Comparison of ENCODE assay signal across 33 cellular contexts in the genomic region with DNA sequence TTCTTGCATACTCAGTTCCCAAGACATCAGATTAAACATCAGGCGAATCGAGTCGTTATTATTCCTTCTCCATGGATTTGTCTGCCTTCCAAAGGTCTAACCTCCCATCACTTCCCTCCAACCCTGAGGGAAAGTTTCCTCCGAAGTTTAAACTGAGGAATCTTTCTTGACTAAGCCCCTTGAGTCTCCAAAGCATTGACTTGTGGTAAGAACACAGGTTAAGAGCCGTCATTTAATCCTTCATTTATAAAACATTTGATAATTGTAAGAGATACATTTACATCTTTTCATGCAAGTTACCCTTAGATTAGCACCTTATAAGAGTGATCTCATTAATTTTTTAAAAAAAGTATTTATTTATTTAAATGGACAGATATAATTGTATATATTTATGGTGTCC.
"Had no signal": no experiment of that assay in that cellular context is flagged by ENCODE, and none has a peak within 500 bp of the region (broad histone marks: within the 10 kb centered on the region; RNA-seq: fewer than 3 reads in every experiment).

Gene OR7A10 (minus strand): TSS at position 101 of the 400 bp plus-strand sequence. CDS start 7,045 bp downstream, outside the sequence.

- DNase-seq: Karpas-422, Kasumi-1, MG63, MM.1S, MV-4-11, NCI-H1048, NCI-H1092, NCI-H1092 treated with DMSO at 0.1 percent for 48 hours, NCI-H1105, NCI-H1105 treated with DMSO at 0.1 percent for 48 hours, NCI-H1417, NCI-H1417 treated with DMSO at 0.1 percent for 48 hours, NCI-H1436, NCI-H1436 treated with DMSO at 0.1 percent for 48 hours, NCI-H146, NCI-H1694, NCI-H1694 treated with DMSO at 0.1 percent for 48 hours, NCI-H187, NCI-H187 treated with DMSO at 0.1 percent for 48 hours, NCI-H1930, NCI-H2029, NCI-H2029 treated with DMSO at 0.1 percent for 48 hours, NCI-H2081, NCI-H2081 treated with DMSO at 0.1 percent for 48 hours, NCI-H2107, NCI-H2171, NCI-H2171 treated with DMSO at 0.1 percent for 48 hours, NCI-H2227 treated with DMSO at 0.1 percent for 48 hours, NCI-H226, NCI-H345, NCI-H446, NCI-H446 treated with DMSO at 0.1 percent for 48 hours, NCI-H510A had no signal
